8 cellular contexts compared by ENCODE assay signal in genomic region chr1:145956776-145957442, GRCh38. TPM values are rescaled to one million over a fixed set of nuclear protein-coding genes. Genes with fewer than 3 reads are reported as not detected.
DNase-seq lines count a peak whose midpoint lies in the region; ATAC-seq and FAIRE-seq lines count a peak whose summit lies in the region.

No MANE protein-coding gene starts in this region.

- no peak for DNase-seq in activated CD8-positive, alpha-beta memory T cell treated with anti-CD3 and anti-CD28 coated beads, Interleukin-2, amount 10 ng/mL, durations not matched to agents 7 days and 5 days
- no peak for DNase-seq in activated CD8-positive, alpha-beta memory T cell treated with anti-CD3 and anti-CD28 coated beads, Interleukin-2, amount 50 U/mL, for 48 hours
- DNase-seq in small intestine (no peak), hepatic stellate cell (ENCODE audit: low spot score) (no peak), NCI-H774 (lab: John Stamatoyannopoulos, UW) (no peak), activated gamma-delta T cell treated with Interleukin-2 at 50 U/mL for 16 hours (no peak)

- H3K4me1 ChIP-seq in iPS-18a (ENCODE audit: control insufficient read depth, low read depth, low read length) (peaks cover 12% of the 10 kb centered on the region), small intestine (ENCODE audit: control insufficient read depth in 2 of 2, insufficient read depth in 1 of 2, low read depth in 1 of 2, low read length in 1 of 2) (peaks cover 0 to 13% of the 10 kb centered on the region in 2 donors)

- H3K27ac Mint-ChIP-seq in activated CD8-positive, alpha-beta memory T cell treated with anti-CD3 and anti-CD28 coated beads, Interleukin-2, amount 10 ng/mL, durations not matched to agents 7 days and 5 days: peak overlapping the region; percentile 86

- no peak for FAIRE-seq in small intestine (lab: Jason Lieb, UNC)

- H3K36me3 Mint-ChIP-seq in activated CD8-positive, alpha-beta memory T cell treated with anti-CD3 and anti-CD28 coated beads, Interleukin-2, amount 10 ng/mL, durations not matched to agents 7 days and 5 days: peaks cover 14% of the 10 kb centered on the region

- WGBS in adipose tissue, 3 donors: 1 to 5% (median 2%) methylated on average over 3 of the region's 3 CpGs
- WGBS in small intestine, 3 donors: 27 to 61% (median 41%) methylated on average over 3 of the region's 3 CpGs

- no peaks in the 10 kb centered on the region for H3K9me3 Mint-ChIP-seq in activated CD8-positive, alpha-beta memory T cell treated with anti-CD3 and anti-CD28 coated beads, Interleukin-2, amount 10 ng/mL, durations not matched to agents 7 days and 5 days (ENCODE audit: low read depth)

- H3K27me3 Mint-ChIP-seq in activated CD8-positive, alpha-beta memory T cell treated with anti-CD3 and anti-CD28 coated beads, Interleukin-2, amount 10 ng/mL, durations not matched to agents 7 days and 5 days: no peaks in the 10 kb centered on the region

- H3K4me1 Mint-ChIP-seq in activated CD8-positive, alpha-beta memory T cell treated with anti-CD3 and anti-CD28 coated beads, Interleukin-2, amount 10 ng/mL, durations not matched to agents 7 days and 5 days: peaks cover 68% of the 10 kb centered on the region

- peak overlapping the region; percentile 91 for H3K4me3 Mint-ChIP-seq in activated CD8-positive, alpha-beta memory T cell treated with anti-CD3 and anti-CD28 coated beads, Interleukin-2, amount 10 ng/mL, durations not matched to agents 7 days and 5 days

- H3K4me3 ChIP-seq in iPS-18a (ENCODE audit: low read length) (peak overlapping the region; percentile 69), small intestine (ENCODE audit: low read depth in 1 of 2, low read length in 2 of 2) (peak overlapping the region; percentile 12 to 60)

- no peak for ATAC-seq in activated CD8-positive, alpha-beta memory T cell treated with anti-CD3 and anti-CD28 coated beads, Interleukin-2, amount 10 ng/mL, durations not matched to agents 7 days and 5 days

- H3K27me3 ChIP-seq in iPS-18a (ENCODE audit: control insufficient read depth, insufficient read depth, low read length) (peaks cover 63% of the 10 kb centered on the region), small intestine (ENCODE audit: control insufficient read depth in 2 of 2, insufficient read depth in 2 of 2, low read length in 2 of 2) (no peaks in the 10 kb centered on the region)

- peak overlapping the region; percentile 26 for H3K9ac ChIP-seq in iPS-18a (ENCODE audit: low read length)

- H3K9me3 ChIP-seq in iPS-18a (ENCODE audit: control insufficient read depth, low read depth, low read length): no peaks in the 10 kb centered on the region
- no peaks in the 10 kb centered on the region for H3K9me3 ChIP-seq in small intestine (ENCODE audit: control insufficient read depth, low read depth)

- H3K27ac ChIP-seq in adipose tissue (ENCODE audit: low read depth, low read length): peak overlapping the region; percentile 51
- no peak overlapping the region for H3K27ac ChIP-seq in iPS-18a (ENCODE audit: low read length)
- peak overlapping the region in 1 of 2 donors; percentile 92 for H3K27ac ChIP-seq in small intestine (ENCODE audit: low read depth in 1 of 2, low read length in 1 of 2)

- CTCF ChIA-PET in activated CD8-positive, alpha-beta memory T cell treated with anti-CD3 and anti-CD28 coated beads, Interleukin-2, amount 10 ng/mL, durations not matched to agents 7 days and 5 days (lab: Charles Lee): interaction anchor here (0.8 to 4.1 kb wide), 11 partner anchors 20 to 111 kb away, joined by 3 to 30 read pairs (median 6); partner anchors contain the start of genes NUDT17, RBM8A and TXNIP

- H3K36me3 ChIP-seq in iPS-18a (ENCODE audit: control insufficient read depth, low read depth, low read length) (no peaks in the 10 kb centered on the region), small intestine (ENCODE audit: control insufficient read depth in 2 of 2, insufficient read depth in 2 of 2, low read length in 2 of 2) (no peaks in the 10 kb centered on the region)

RNA-seq across cellular contexts. Expression of gene LIX1L, which starts 0.9 kb away (rescaled TPM):
- 10 to 100 TPM; 35.0 to 36.2 TPM for total RNA-seq in activated CD8-positive, alpha-beta memory T cell treated with anti-CD3 and anti-CD28 coated beads, Interleukin-2, amount 10 ng/mL, durations not matched to agents 7 days and 5 days
- polyA plus RNA-seq in adipose tissue (10 to 100 TPM in 2 of 3 donors, 1 to 10 TPM in 1; 2.6 to 21.6 (median 12.3) TPM), small intestine (1 to 10 TPM in 2 of 3 donors, under 1 TPM in 1; 0.67 to 7.1 (median 3.2) TPM)

RNA-seq across cellular contexts. Expression of gene ANKRD34A, which starts 7.5 kb away (rescaled TPM):
- total RNA-seq in activated CD8-positive, alpha-beta memory T cell treated with anti-CD3 and anti-CD28 coated beads, Interleukin-2, amount 10 ng/mL, durations not matched to agents 7 days and 5 days: 1 to 10 TPM; 3.8 to 4.6 TPM
- under 1 TPM in 2 of 3 donors, not detected in 1; 0.21 to 0.51 TPM for polyA plus RNA-seq in adipose tissue
- 1 to 10 TPM in 1 of 3 donors, under 1 TPM in 2; 0.48 to 1.1 (median 0.54) TPM for polyA plus RNA-seq in small intestine

RNA-seq across cellular contexts. Expression of gene POLR3GL, which starts 7.6 kb away (rescaled TPM):
- 10 to 100 TPM; 23.5 to 29.1 TPM for total RNA-seq in activated CD8-positive, alpha-beta memory T cell treated with anti-CD3 and anti-CD28 coated beads, Interleukin-2, amount 10 ng/mL, durations not matched to agents 7 days and 5 days
- polyA plus RNA-seq in adipose tissue (10 to 100 TPM; 15.2 to 78.7 (median 46.4) TPM), small intestine (10 to 100 TPM; 33.6 to 37.3 (median 34.0) TPM)

RNA-seq across cellular contexts. Expression of gene RBM8A, which starts 29.6 kb away (rescaled TPM):
- total RNA-seq in activated CD8-positive, alpha-beta memory T cell treated with anti-CD3 and anti-CD28 coated beads, Interleukin-2, amount 10 ng/mL, durations not matched to agents 7 days and 5 days: 100 to 1,000 TPM; 189 to 249 TPM
- polyA plus RNA-seq in adipose tissue (100 to 1,000 TPM in 2 of 3 donors, 10 to 100 TPM in 1; 45.6 to 132 (median 102) TPM), small intestine (100 to 1,000 TPM in 1 of 3 donors, 10 to 100 TPM in 2; 62.2 to 151 (median 95.9) TPM)

RNA-seq across cellular contexts. Expression of gene PEX11B, which starts 38.4 kb away (rescaled TPM):
- 10 to 100 TPM; 27.3 to 36.2 TPM for total RNA-seq in activated CD8-positive, alpha-beta memory T cell treated with anti-CD3 and anti-CD28 coated beads, Interleukin-2, amount 10 ng/mL, durations not matched to agents 7 days and 5 days
- polyA plus RNA-seq in adipose tissue (10 to 100 TPM; 11.4 to 18.3 (median 15.1) TPM), small intestine (10 to 100 TPM; 30.6 to 41.2 (median 32.7) TPM)
